8 cellular contexts compared by ENCODE assay signal in genomic region chr1:46333300-46334029, GRCh38.
DNase-seq lines count a peak whose midpoint lies in the region; ATAC-seq and TF ChIP-seq lines count a peak whose summit lies in the region.

No MANE protein-coding gene starts in this region.

- ATAC-seq in GM21825 (IDR thresholded peaks at IDR 0.05; ENCODE audit: unreplicated experiment) (peak; percentile 59), GM18873 (IDR thresholded peaks at IDR 0.05; ENCODE audit: low FRiP score, unreplicated experiment) (no peak)

- peaks cover 27% of the 10 kb centered on the region for H3F3A ChIP-seq in MM.1S (ENCODE audit: insufficient read depth, low read length)

- H4K20me1 ChIP-seq in MM.1S (ENCODE audit: insufficient read depth, low read length) = no peaks in the 10 kb centered on the region

- H3K4me3 ChIP-seq in MM.1S (ENCODE audit: low read length) (peak overlapping the region; percentile 36), WERI-Rb-1 (ENCODE audit: low read depth, low read length) (no peak overlapping the region)

- peaks cover 20% of the 10 kb centered on the region for H3K4me1 ChIP-seq in MM.1S (ENCODE audit: low read length)

- H3K4me2 ChIP-seq in MM.1S (ENCODE audit: low read depth, low read length) = peak overlapping the region; percentile 94

- H3K36me3 ChIP-seq in MM.1S (replicated peaks; ENCODE audit: insufficient read depth, low read length) = no peaks in the 10 kb centered on the region
- H3K36me3 ChIP-seq in WERI-Rb-1 = no peaks in the 10 kb centered on the region

- H3K27ac ChIP-seq in MM.1S (ENCODE audit: low read length) = peak overlapping the region; percentile 92; the same call in 1 of the 2 replicates
- no peak overlapping the region for H3K27ac ChIP-seq in WERI-Rb-1

- H3K9ac ChIP-seq in MM.1S (ENCODE audit: low read length) = peak overlapping the region; percentile 47; the same call in 1 of the 2 replicates

- H3K9me3 ChIP-seq in MM.1S (replicated peaks; ENCODE audit: insufficient read depth, low read length) (no peaks in the 10 kb centered on the region), WERI-Rb-1 (ENCODE audit: severe bottlenecking) (no peaks in the 10 kb centered on the region)

- H3K27me3 ChIP-seq in MM.1S (replicated peaks; ENCODE audit: insufficient read depth, low read length) (no peaks in the 10 kb centered on the region), WERI-Rb-1 (ENCODE audit: insufficient read depth, low read depth, severe bottlenecking) (no peaks in the 10 kb centered on the region)

- H2AFZ ChIP-seq in MM.1S (ENCODE audit: low read length) = peak overlapping the region; percentile 94

- DNase-seq in NCI-H1417 (lab: John Stamatoyannopoulos, UW) (peak in 2 of 3 experiments; percentile 9 to 25), NCI-H1417 treated with DMSO at 0.1 percent for 48 hours (lab: John Stamatoyannopoulos, UW) (no peak), MM.1S (peak; percentile 69), WERI-Rb-1 (peak; percentile 66), medulla oblongata (ENCODE audit: extremely low spot score) (peak; percentile 31), cerebellar nuclear complex (lab: John Stamatoyannopoulos, UW) (no peak)

- peaks cover 14% of the 10 kb centered on the region for H3K79me2 ChIP-seq in MM.1S (ENCODE audit: low read length)

- TF ChIP-seq CTCF in MM.1S (IDR thresholded peaks at IDR 0.05; ENCODE audit: low read length) = peak; percentile 43
- peak; percentile 49 for TF ChIP-seq CTCF in WERI-Rb-1 (IDR thresholded peaks at IDR 0.05; ENCODE audit: low read depth, low read length)

- no peaks in the 10 kb centered on the region for H3K9me2 ChIP-seq in MM.1S (replicated peaks; ENCODE audit: insufficient read depth, low read length)

Comparison
In these comparisons a context has a peak if more than half of its experiments do, and no peak if none do; other contexts are left out.
1. DNase-seq: peak in NCI-H1417 (2 of 3), MM.1S (single experiment), WERI-Rb-1 (single experiment) and medulla oblongata (single experiment); none in NCI-H1417 treated with DMSO at 0.1 percent for 48 hours (single experiment) and cerebellar nuclear complex (0 of 2).